In genomic region chr6:22067127-22067526, GRCh38 we compare ENCODE assay signal across 26 cellular contexts.
DNase-seq lines count a peak whose midpoint lies in the region; ATAC-seq and TF ChIP-seq lines count a peak whose summit lies in the region.
"Had no signal": no experiment of that assay in that cellular context is flagged by ENCODE, and none has a peak within 500 bp of the region (broad histone marks: within the 10 kb centered on the region; RNA-seq: fewer than 3 reads in every experiment).

No MANE protein-coding gene starts in this region.

- peaks cover 46% of the 10 kb centered on the region for H3K4me1 Mint-ChIP-seq in osteocyte (ENCODE audit: unreplicated experiment)
- peaks cover 20% of the 10 kb centered on the region for H3K4me1 Mint-ChIP-seq in activated CD4-positive, alpha-beta T cell treated with anti-CD3 and anti-CD28 coated beads, Interleukin-2, amount 10 ng/mL, durations not matched to agents 24 days and 14 days

- no peaks in the 10 kb centered on the region for H3K9me3 Mint-ChIP-seq in osteocyte (ENCODE audit: unreplicated experiment)
- H3K9me3 Mint-ChIP-seq in activated CD4-positive, alpha-beta T cell treated with anti-CD3 and anti-CD28 coated beads, Interleukin-2, amount 10 ng/mL, durations not matched to agents 24 days and 14 days: peaks cover 7% of the 10 kb centered on the region
- H3K9me3 Mint-ChIP-seq: activated naive CD4-positive, alpha-beta T cell treated with anti-CD3 and anti-CD28 coated beads, Interleukin-2, amount 10 ng/mL, durations not matched to agents 7 days and 5 days; naive B cell; T-helper 2 cell treated with Interferon-gamma antibody and Interleukin-4, amounts not matched to agents 5 μg/mL and 100 μg/mL, for 36 hours had no signal

- H3K36me3 Mint-ChIP-seq in osteocyte (ENCODE audit: unreplicated experiment): no peaks in the 10 kb centered on the region
- H3K36me3 Mint-ChIP-seq in activated CD4-positive, alpha-beta T cell treated with anti-CD3 and anti-CD28 coated beads, Interleukin-2, amount 10 ng/mL, durations not matched to agents 24 days and 14 days (ENCODE audit: low read depth): no peaks in the 10 kb centered on the region
- H3K36me3 Mint-ChIP-seq: activated CD8-positive, alpha-beta memory T cell treated with anti-CD3 and anti-CD28 coated beads, Interleukin-2, amount 10 ng/mL, durations not matched to agents 7 days and 5 days; activated naive CD4-positive, alpha-beta T cell treated with anti-CD3 and anti-CD28 coated beads, Interleukin-2, amount 10 ng/mL, durations not matched to agents 7 days and 5 days; naive B cell had no signal

- H3K4me1 ChIP-seq in DND-41 (ENCODE audit: insufficient read depth, low read length) (peaks cover 84% of the 10 kb centered on the region), lower lobe of right lung (peaks cover 11% of the 10 kb centered on the region)

- no peaks in the 10 kb centered on the region for H3K27me3 Mint-ChIP-seq in osteocyte (ENCODE audit: unreplicated experiment)
- peaks cover 2% of the 10 kb centered on the region for H3K27me3 Mint-ChIP-seq in activated CD4-positive, alpha-beta T cell treated with anti-CD3 and anti-CD28 coated beads, Interleukin-2, amount 10 ng/mL, durations not matched to agents 24 days and 14 days
- H3K27me3 Mint-ChIP-seq: activated CD8-positive, alpha-beta memory T cell treated with anti-CD3 and anti-CD28 coated beads, Interleukin-2, amount 10 ng/mL, durations not matched to agents 7 days and 5 days; activated naive CD4-positive, alpha-beta T cell treated with anti-CD3 and anti-CD28 coated beads, Interleukin-2, amount 10 ng/mL, durations not matched to agents 7 days and 5 days; B cell; naive B cell had no signal

- no peak overlapping the region for H2AFZ ChIP-seq in DND-41 (ENCODE audit: low read depth, low read length)

- H3K27me3 ChIP-seq in DND-41 (ENCODE audit: insufficient read depth, low read length, poor library complexity) (no peaks in the 10 kb centered on the region), lower lobe of right lung (ENCODE audit: low read depth) (no peaks in the 10 kb centered on the region)
- H3K27me3 ChIP-seq: brain microvascular endothelial cell, esophagus muscularis mucosa, left lung had no signal

- H3K27ac Mint-ChIP-seq in osteocyte (ENCODE audit: unreplicated experiment): peak overlapping the region; percentile 79
- H3K27ac Mint-ChIP-seq in activated CD4-positive, alpha-beta T cell treated with anti-CD3 and anti-CD28 coated beads, Interleukin-2, amount 10 ng/mL, durations not matched to agents 24 days and 14 days: no peak overlapping the region
- H3K27ac Mint-ChIP-seq: activated CD8-positive, alpha-beta memory T cell treated with anti-CD3 and anti-CD28 coated beads, Interleukin-2, amount 10 ng/mL, durations not matched to agents 7 days and 5 days; activated naive CD4-positive, alpha-beta T cell treated with anti-CD3 and anti-CD28 coated beads, Interleukin-2, amount 10 ng/mL, durations not matched to agents 7 days and 5 days; B cell; T-helper 2 cell treated with Interferon-gamma antibody and Interleukin-4, amounts not matched to agents 5 μg/mL and 100 μg/mL, for 36 hours had no signal

- H3K4me3 Mint-ChIP-seq in osteocyte (ENCODE audit: unreplicated experiment): no peak overlapping the region
- H3K4me3 Mint-ChIP-seq in activated CD4-positive, alpha-beta T cell treated with anti-CD3 and anti-CD28 coated beads, Interleukin-2, amount 10 ng/mL, durations not matched to agents 24 days and 14 days: no peak overlapping the region
- H3K4me3 Mint-ChIP-seq: activated CD8-positive, alpha-beta memory T cell treated with anti-CD3 and anti-CD28 coated beads, Interleukin-2, amount 10 ng/mL, durations not matched to agents 7 days and 5 days; activated naive CD4-positive, alpha-beta T cell treated with anti-CD3 and anti-CD28 coated beads, Interleukin-2, amount 10 ng/mL, durations not matched to agents 7 days and 5 days; B cell; naive B cell; T-helper 2 cell treated with Interferon-gamma antibody and Interleukin-4, amounts not matched to agents 5 μg/mL and 100 μg/mL, for 36 hours had no signal

- ATAC-seq in DND-41 (ENCODE audit: insufficient read depth, low read depth) (no peak), omental fat pad (ENCODE audit: low FRiP score) (no peak), lower lobe of right lung (no peak)
- ATAC-seq: activated CD8-positive, alpha-beta memory T cell treated with anti-CD3 and anti-CD28 coated beads, Interleukin-2, amount 10 ng/mL, durations not matched to agents 7 days and 5 days; HCT116; left lung had no signal

- no peaks in the 10 kb centered on the region for H4K20me1 ChIP-seq in DND-41 (ENCODE audit: insufficient read depth, low read length)

- no peak overlapping the region for H3K4me2 ChIP-seq in DND-41 (ENCODE audit: insufficient read depth, low read length)

- H3K9me3 ChIP-seq in DND-41 (ENCODE audit: insufficient read depth, low read length, severe bottlenecking) (no peaks in the 10 kb centered on the region), lower lobe of right lung (no peaks in the 10 kb centered on the region)
- H3K9me3 ChIP-seq: esophagus muscularis mucosa, left lung had no signal

- H3K79me2 ChIP-seq in DND-41 (ENCODE audit: insufficient read depth, low read length): no peaks in the 10 kb centered on the region

- H3K4me3 ChIP-seq in DND-41 (ENCODE audit: low read depth in 1 of 2, low read length in 2 of 2) (no peak overlapping the region), fibroblast of pulmonary artery (replicated peaks; ENCODE audit: low read depth, low read length) (no peak overlapping the region), lower lobe of right lung (no peak overlapping the region)
- H3K4me3 ChIP-seq: esophagus muscularis mucosa, left lung had no signal

- intact Hi-C loops in activated CD4-positive, alpha-beta T cell treated with anti-CD3 and anti-CD28 coated beads, Interleukin-2, amount 10 ng/mL, durations not matched to agents 24 days and 14 days (cut with micrococcal nuclease): loop anchor here (10.0 kb wide), 4 partner anchors 132 to 1862 kb away; no protein-coding TSS in a partner anchor
- intact Hi-C loops in lower lobe of right lung (cut with DNase I): no loop called here

- H3K27ac ChIP-seq in DND-41 (ENCODE audit: low read length) (peak overlapping the region; percentile 62), VCaP (peak overlapping the region; percentile 17), lower lobe of right lung (no peak overlapping the region)
- H3K27ac ChIP-seq: brain microvascular endothelial cell had no signal

- DNase-seq in DND-41 (no peak), fibroblast of pulmonary artery (ENCODE audit: low read depth) (peak; percentile 63), osteocyte (ENCODE audit: extremely low spot score, unreplicated experiment) (no peak), omental fat pad (ENCODE audit: low spot score) (no peak), lower lobe of right lung (no peak)
- DNase-seq in activated CD4-positive, alpha-beta T cell treated with anti-CD3 and anti-CD28 coated beads, Interleukin-2, amount 10 ng/mL, durations not matched to agents 24 days and 14 days: no peak
- DNase-seq in activated CD4-positive, CD25-positive, alpha-beta regulatory T cell treated with anti-CD3 and anti-CD28 coated beads, Interleukin-2, amount 50 U/mL, for 72 hours: no peak
- DNase-seq: activated CD4-positive, alpha-beta T cell treated with anti-CD3 and anti-CD28 coated beads, Interleukin-2, amount 50 U/mL, for 1 hour; activated CD8-positive, alpha-beta memory T cell treated with anti-CD3 and anti-CD28 coated beads, Interleukin-2, amount 10 ng/mL, durations not matched to agents 7 days and 5 days; activated naive CD4-positive, alpha-beta T cell treated with anti-CD3 and anti-CD28 coated beads, Interleukin-2, amount 10 ng/mL, durations not matched to agents 7 days and 5 days; activated T-cell treated with anti-CD3 and anti-CD28 coated beads, Interleukin-2, amount 50 U/mL, for 48 hours; brain microvascular endothelial cell; left lung; naive B cell; NCI-H1417; NCI-H2081 treated with DMSO at 0.1 percent for 48 hours; NCI-H774; nucleus accumbens; RPMI8226; stimulated activated CD4-positive, alpha-beta T cell treated with anti-CD3 and anti-CD28 coated beads, Interleukin-2, amount 100 ng/mL, for 24 hours; trophoblast cell had no signal

- no peak overlapping the region for H3K9ac ChIP-seq in DND-41 (ENCODE audit: low read depth, low read length)

- H3K36me3 ChIP-seq in DND-41 (ENCODE audit: insufficient read depth, low read length) (no peaks in the 10 kb centered on the region; the same call in 1 of the 2 replicates), lower lobe of right lung (no peaks in the 10 kb centered on the region)
- H3K36me3 ChIP-seq: brain microvascular endothelial cell, left lung had no signal

- TF ChIP-seq CTCF in DND-41 (IDR thresholded peaks at IDR 0.05; ENCODE audit: borderline replicate concordance, extremely low read depth, low read length, poor library complexity, severe bottlenecking) (no peak), VCaP (conservative IDR thresholded peaks at IDR 0.05) (no peak), fibroblast of pulmonary artery (IDR thresholded peaks at IDR 0.05; ENCODE audit: low read length, missing control alignments) (no peak), osteocyte (IDR thresholded peaks at IDR 0.05) (no peak), omental fat pad (IDR thresholded peaks at IDR 0.05) (no peak), lower lobe of right lung (IDR thresholded peaks at IDR 0.05) (no peak)
